ENCODE assay signal across 25 cellular contexts in genomic region chr19:37059142-37059541, GRCh38.
"Had no signal": no experiment of that assay in that cellular context is flagged by ENCODE, and none has a peak within 500 bp of the region (broad histone marks: within the 10 kb centered on the region; RNA-seq: fewer than 3 reads in every experiment).

No MANE protein-coding gene starts in this region.

- ATAC-seq: natural killer cell; psoas muscle; right lobe of liver; stimulated activated memory B cell treated with anti-CD40 and anti-IgM and Interleukin-4, amounts not matched to agents 10 μg/mL and 1 μg/mL and 100 μg/mL, for 72 hours; stimulated activated naive CD8-positive, alpha-beta T cell treated with anti-CD3 and anti-CD28 coated beads, Interleukin-15, amount 100 ng/mL, for 72 hours had no signal

- FAIRE-seq: keratinocyte had no signal

- H3K4me2 ChIP-seq: neural progenitor cell, smooth muscle cell had no signal

- H3K79me2 ChIP-seq: parathyroid adenoma had no signal

- H3K27ac ChIP-seq: neural progenitor cell, neutrophil, parathyroid adenoma, psoas muscle, right lobe of liver, thoracic aorta, tibial artery, vagina had no signal

- H3K4me3 ChIP-seq: lung, neural progenitor cell, psoas muscle, right lobe of liver, smooth muscle cell, thoracic aorta, tibial artery, vagina had no signal

- H3K27me3 ChIP-seq: neural progenitor cell, neutrophil, right lobe of liver, tibial artery, vagina had no signal

- H3K9ac ChIP-seq: neural progenitor cell, parathyroid adenoma had no signal

- H3K4me1 ChIP-seq: neural progenitor cell, parathyroid adenoma, psoas muscle, right lobe of liver, tibial artery, vagina had no signal

- H3K9me3 ChIP-seq: vagina had no signal

- DNase-seq: head of caudate nucleus; hippocampal formation; mesendoderm; naive B cell; natural killer cell; nephron progenitor cell; occipital lobe; psoas muscle; right lobe of liver; stimulated activated CD4-positive, alpha-beta T cell treated with anti-CD3 and anti-CD28 coated beads, Interleukin-1b, Interleukin-23, amount 100 ng/mL, for 48 hours; stimulated activated CD4-positive, alpha-beta T cell treated with anti-CD3 and anti-CD28 coated beads, Interleukin-2, amount 100 ng/mL, for 48 hours; stimulated activated CD4-positive, alpha-beta T cell treated with anti-CD3 and anti-CD28 coated beads, Interleukin-4, amount 100 ng/mL, for 4 hours; stimulated activated CD8-positive, alpha-beta memory T cell treated with anti-CD3 and anti-CD28 coated beads, Interleukin-4, amount 100 ng/mL, for 48 hours; stimulated activated naive CD4-positive, alpha-beta T cell treated with Interleukin-2 at 50 U/mL for 16 hours; stimulated activated naive CD8-positive, alpha-beta T cell treated with anti-CD3 and anti-CD28 coated beads, Interleukin-15, amount 100 ng/mL, for 72 hours; tibial artery had no signal

- H2AFZ ChIP-seq: neural progenitor cell, parathyroid adenoma had no signal

- H3K36me3 ChIP-seq: neural progenitor cell, neutrophil, right lobe of liver, thoracic aorta, vagina had no signal
